Comparison of ENCODE assay signal across 1 cellular context in the genomic region with DNA sequence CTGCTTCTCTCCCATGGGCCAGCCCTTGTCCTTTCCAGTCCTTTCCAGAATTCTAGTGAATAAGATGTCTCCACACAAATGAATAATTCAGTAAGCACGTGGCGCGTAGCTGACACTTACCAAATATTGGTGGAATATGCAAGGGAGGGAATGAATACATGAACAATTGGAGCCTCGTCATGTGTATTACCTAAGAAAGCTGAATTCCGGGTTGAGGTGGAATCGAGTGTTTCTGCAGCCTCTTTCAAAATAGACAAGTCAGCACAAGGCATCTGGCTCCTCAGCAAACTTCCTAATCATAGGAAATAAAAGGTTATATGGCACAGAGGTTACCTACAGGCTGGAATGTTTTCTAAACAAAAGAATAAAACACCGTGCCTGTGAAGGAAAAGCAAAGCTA.
TF ChIP-seq lines count a peak whose summit lies in the region.

No MANE protein-coding gene starts in this region.

TF ChIP-seq in endothelial cell of umbilical vein, 7 proteins besides CTCF, POLR2A, EP300 and RAD21 (continued from another document):
- TF ChIP-seq FOS (IDR thresholded peaks at IDR 0.05; ENCODE audit: borderline replicate concordance, insufficient read depth, low read length): no peak
